8 cellular contexts compared by ENCODE assay signal in the genomic region with DNA sequence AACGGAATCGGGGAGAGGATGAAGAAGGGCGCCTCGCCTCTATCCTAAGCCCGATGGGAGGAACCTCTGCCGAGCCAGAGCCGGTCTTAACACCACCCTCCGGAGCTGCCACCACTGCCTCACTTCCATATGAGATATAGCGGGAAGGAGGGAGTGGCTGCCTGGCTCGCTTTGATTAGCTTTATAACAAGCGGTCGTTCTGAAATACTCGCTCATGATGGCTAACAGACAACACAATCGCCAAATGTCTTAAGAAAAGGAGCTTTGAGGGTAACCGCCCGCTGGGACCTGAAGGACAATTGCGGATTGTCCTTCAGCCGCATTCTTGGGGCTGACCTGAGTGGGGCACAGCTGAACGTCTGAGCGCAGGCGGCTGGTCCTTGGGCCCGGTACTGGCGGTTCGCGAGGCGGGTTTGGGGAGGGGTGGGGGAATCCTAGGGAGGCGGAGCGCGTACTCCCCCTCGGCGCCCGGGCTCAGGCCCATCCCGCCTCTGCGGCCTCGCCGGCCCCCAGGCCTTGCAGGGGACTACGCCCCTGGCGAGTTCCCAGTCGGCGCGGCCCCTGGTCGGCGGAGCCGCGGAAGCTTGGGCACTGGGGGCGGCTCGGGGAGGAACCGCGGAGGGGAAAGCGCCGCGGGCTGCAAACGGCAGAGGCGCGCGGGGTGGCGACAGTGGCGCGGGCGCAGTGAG. TPM values are rescaled to one million over a fixed set of nuclear protein-coding genes. Genes with fewer than 3 reads are reported as not detected.
DNase-seq lines count a peak whose midpoint lies in the region; FAIRE-seq and TF ChIP-seq lines count a peak whose summit lies in the region.

A gene with protein sequence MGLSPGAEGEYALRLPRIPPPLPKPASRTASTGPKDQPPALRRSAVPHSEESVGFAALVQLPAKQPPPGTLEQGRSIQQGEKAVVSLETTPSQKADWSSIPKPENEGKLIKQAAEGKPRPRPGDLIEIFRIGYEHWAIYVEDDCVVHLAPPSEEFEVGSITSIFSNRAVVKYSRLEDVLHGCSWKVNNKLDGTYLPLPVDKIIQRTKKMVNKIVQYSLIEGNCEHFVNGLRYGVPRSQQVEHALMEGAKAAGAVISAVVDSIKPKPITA (minus strand): TSS at position 617 of the 689 bp plus-strand sequence. CDS start 133 bp downstream, at position 484.

- TF ChIP-seq CTCF in tibial artery (IDR thresholded peaks at IDR 0.05): no peak

- no peak within 1 kb of the TSS for H3K9ac ChIP-seq in endocrine pancreas (ENCODE audit: control insufficient read depth, insufficient read depth, low read length)

- H3K9me3 ChIP-seq in endocrine pancreas (ENCODE audit: control insufficient read depth, low read length): no peaks in the 10 kb centered on the region
- peaks cover under 1% of the 10 kb centered on the region for H3K9me3 ChIP-seq in mesodermal cell (ENCODE audit: control insufficient read depth, low read length)
- H3K9me3 ChIP-seq in tibial artery: peaks cover 0 to 5% (median 3%) of the 10 kb centered on the region in 3 donors

- H3K27me3 ChIP-seq in ACC112 (ENCODE audit: insufficient read depth, low read length) (peaks cover 74% of the 10 kb centered on the region), endocrine pancreas (ENCODE audit: control insufficient read depth, insufficient read depth, low read length) (peaks cover 2% of the 10 kb centered on the region), tibial artery (no peaks in the 10 kb centered on the region)

- H2AFZ ChIP-seq in ACC112 (ENCODE audit: low read length, unreplicated experiment): no peak within 1 kb of the TSS

- no peak within 1 kb of the TSS for H3K27ac ChIP-seq in ACC112 (ENCODE audit: low read depth, low read length)
- H3K27ac ChIP-seq in mesodermal cell (ENCODE audit: low read depth, low read length, severe bottlenecking): no peak within 1 kb of the TSS
- H3K27ac ChIP-seq in tibial artery: peak within 1 kb of the TSS; percentile 55 to 67

- H3K36me3 Mint-ChIP-seq in T-helper 2 cell treated with Interferon-gamma antibody and Interleukin-4, amounts not matched to agents 5 μg/mL and 100 μg/mL, for 36 hours (ENCODE audit: low read depth): peaks cover 2% of the 10 kb centered on the region

- H3K27ac Mint-ChIP-seq in T-helper 2 cell treated with Interferon-gamma antibody and Interleukin-4, amounts not matched to agents 5 μg/mL and 100 μg/mL, for 36 hours: peak within 1 kb of the TSS; percentile 77

- peaks cover 19% of the 10 kb centered on the region for H3K4me1 Mint-ChIP-seq in T-helper 2 cell treated with Interferon-gamma antibody and Interleukin-4, amounts not matched to agents 5 μg/mL and 100 μg/mL, for 36 hours (ENCODE audit: low read depth)

- WGBS in mesodermal cell (ENCODE audit: insufficient coverage in 2 of 2), 2 experiments: 78 to 79% methylated on average over 40 to 46 of the region's 60 CpGs

- H3K4me1 ChIP-seq in ACC112 (ENCODE audit: control insufficient read depth, insufficient read depth, low read length, unreplicated experiment) (peaks cover 4% of the 10 kb centered on the region), endocrine pancreas (ENCODE audit: control insufficient read depth, insufficient read depth, low read length) (no peaks in the 10 kb centered on the region), mesodermal cell (ENCODE audit: control insufficient read depth, insufficient read depth, low read length, poor library complexity, severe bottlenecking) (no peaks in the 10 kb centered on the region), tibial artery (peaks cover 0 to 15% (median 8%) of the 10 kb centered on the region in 4 donors)

- peak within 1 kb of the TSS; percentile 90 for H3K4me3 Mint-ChIP-seq in T-helper 2 cell treated with Interferon-gamma antibody and Interleukin-4, amounts not matched to agents 5 μg/mL and 100 μg/mL, for 36 hours

- peaks cover 12% of the 10 kb centered on the region for H3K9me3 Mint-ChIP-seq in T-helper 2 cell treated with Interferon-gamma antibody and Interleukin-4, amounts not matched to agents 5 μg/mL and 100 μg/mL, for 36 hours

- no peak for FAIRE-seq in H54 (lab: Jason Lieb, UNC)

- H3K27me3 Mint-ChIP-seq in T-helper 2 cell treated with Interferon-gamma antibody and Interleukin-4, amounts not matched to agents 5 μg/mL and 100 μg/mL, for 36 hours (ENCODE audit: low read depth): peaks cover 86% of the 10 kb centered on the region

- DNase-seq in T-helper 2 cell treated with Interferon-gamma antibody and Interleukin-4, amounts not matched to agents 5 μg/mL and 100 μg/mL, for 36 hours (ENCODE audit: low spot score): peak; percentile 13
- DNase-seq in tibial artery (no peak), H54 (ENCODE audit: insufficient read length, low spot score) (no peak), KG1 (lab: John Stamatoyannopoulos, UW) (no peak), SIG-M5 (lab: John Stamatoyannopoulos, UW) (no peak)

- peak within 1 kb of the TSS; percentile 70 for H3K4me3 ChIP-seq in ACC112 (ENCODE audit: low read depth, low read length)
- peak within 1 kb of the TSS; percentile 34 for H3K4me3 ChIP-seq in endocrine pancreas (ENCODE audit: control insufficient read depth, insufficient read depth, low read length)
- peak within 1 kb of the TSS; percentile 7 for H3K4me3 ChIP-seq in mesodermal cell (ENCODE audit: extremely low read depth, insufficient read depth, low read length, poor library complexity, severe bottlenecking)
- H3K4me3 ChIP-seq in tibial artery: peak within 1 kb of the TSS; percentile 52 to 58

- no peak for TF ChIP-seq POLR2A in H54 (IDR thresholded peaks at IDR 0.05; ENCODE audit: low read depth, low read length)

- no peaks in the 10 kb centered on the region for H3K79me2 ChIP-seq in ACC112 (ENCODE audit: control insufficient read depth, insufficient read depth, low read length, unreplicated experiment)

- H3K36me3 ChIP-seq in ACC112 (ENCODE audit: insufficient read depth, low read length) (no peaks in the 10 kb centered on the region), endocrine pancreas (ENCODE audit: control insufficient read depth, insufficient read depth, low read length) (no peaks in the 10 kb centered on the region), mesodermal cell (ENCODE audit: control insufficient read depth, insufficient read depth, low read length) (no peaks in the 10 kb centered on the region), tibial artery (no peaks in the 10 kb centered on the region)

- intact Hi-C loops in tibial artery (cut with DNase I; ENCODE audit: low total_unique reads): no loop called here

RNA-seq across cellular contexts. Expression of the gene that starts here (rescaled TPM):
- not detected for polyA plus RNA-seq in mesodermal cell (2013, experiment 1 of 2)
- polyA plus RNA-seq in mesodermal cell (2013, experiment 2 of 2): not detected

Comparison
In these comparisons a context has a peak if more than half of its experiments do, and no peak if none do; other contexts are left out.
1. H3K27ac ChIP-seq: peak in tibial artery (2 of 2); none in ACC112 (single experiment) and mesodermal cell (single experiment).
2. H3K4me3 ChIP-seq: peak in every context shown above with its lines; median percentile 70 in ACC112; 55 in tibial artery; 34 in endocrine pancreas; 7 in mesodermal cell.